ENCODE assay signal across 8 cellular contexts in genomic region chr7:27685893-27686292, GRCh38.
"Had no signal": no experiment of that assay in that cellular context is flagged by ENCODE, and none has a peak within 500 bp of the region (broad histone marks: within the 10 kb centered on the region; RNA-seq: fewer than 3 reads in every experiment).

No MANE protein-coding gene starts in this region.

- H3K9ac ChIP-seq: GM23248 had no signal

- H2AFZ ChIP-seq: GM23248 had no signal

- DNase-seq: GOT3, H9, HFFc6, KBM-7 had no signal

- ATAC-seq: HepG2 had no signal

- H3K27ac ChIP-seq: GM23248, HL-60 had no signal

- H3K4me3 ChIP-seq: GM23248 had no signal

- FAIRE-seq: H54, HepG2 had no signal
